6 cellular contexts compared by ENCODE assay signal in the genomic region with DNA sequence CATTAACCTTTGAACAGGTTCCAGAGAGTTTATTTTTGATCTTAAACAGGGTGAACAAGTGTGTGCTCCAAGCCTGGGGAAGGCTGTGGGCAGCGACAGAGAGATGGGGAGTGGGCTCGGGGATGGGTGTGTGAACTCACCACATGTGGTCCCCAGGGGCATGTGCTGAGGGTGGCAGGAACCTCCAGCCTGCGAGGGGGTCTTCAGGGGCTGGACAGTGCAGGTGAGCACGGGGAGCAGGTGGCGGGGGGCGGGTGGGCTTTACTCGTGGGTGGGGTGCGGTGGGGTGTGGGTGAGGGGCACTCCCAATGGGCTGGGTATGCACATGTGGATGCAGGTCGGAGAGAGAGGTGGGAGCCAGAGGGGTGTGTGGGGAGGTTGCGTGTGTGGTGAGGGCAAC. TPM values are rescaled to one million over a fixed set of nuclear protein-coding genes. Genes with fewer than 3 reads are reported as not detected.
"Had no signal": no experiment of that assay in that cellular context is flagged by ENCODE, and none has a peak within 500 bp of the region (broad histone marks: within the 10 kb centered on the region; RNA-seq: fewer than 3 reads in every experiment).

No MANE protein-coding gene starts in this region.

- ATAC-seq: HepG2, K562 had no signal

- H3K4me3 Mint-ChIP-seq: IgD-negative memory B cell had no signal

- H3K4me1 Mint-ChIP-seq: IgD-negative memory B cell had no signal

- H3K36me3 Mint-ChIP-seq: IgD-negative memory B cell had no signal

- H3K4me3 ChIP-seq: K562 had no signal

- H3K27ac ChIP-seq: HL-60 had no signal

- H3K27ac Mint-ChIP-seq: IgD-negative memory B cell had no signal

- H3K9me3 Mint-ChIP-seq: IgD-negative memory B cell had no signal

- DNase-seq: IMR-90 had no signal

RNA-seq across cellular contexts. Expression of gene NTRK3, which starts 9.6 kb away (rescaled TPM):
- total RNA-seq: HepG2, HT-29 had no signal
- polyA plus RNA-seq: HepG2, IgD-negative memory B cell had no signal
